Comparison of ENCODE assay signal across 8 cellular contexts in the genomic region with DNA sequence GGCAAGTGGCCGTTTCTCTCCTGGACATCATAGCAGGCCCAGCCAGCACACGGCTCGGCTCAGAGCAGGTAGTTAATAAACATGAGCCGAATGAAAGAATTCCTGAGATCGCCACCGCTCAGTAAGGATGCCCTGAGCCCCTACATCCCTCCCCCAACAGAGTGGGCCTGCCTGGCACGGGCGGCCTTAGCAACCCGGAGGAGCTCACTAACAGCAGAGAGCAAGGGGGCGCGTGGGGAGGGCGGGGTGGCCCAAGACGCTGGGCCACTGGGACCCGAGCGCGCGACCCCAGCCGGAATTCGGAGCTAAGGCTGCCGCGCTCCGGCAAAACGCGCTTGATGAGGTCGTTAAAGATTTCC. TPM values are rescaled to one million over a fixed set of nuclear protein-coding genes. Genes with fewer than 3 reads are reported as not detected.
DNase-seq lines count a peak whose midpoint lies in the region; ATAC-seq and TF ChIP-seq lines count a peak whose summit lies in the region.

No MANE protein-coding gene starts in this region.

- no peak for DNase-seq in activated CD4-positive, alpha-beta T cell treated with anti-CD3 and anti-CD28 coated beads, Interleukin-2, amount 10 ng/mL, durations not matched to agents 7 days and 5 days
- DNase-seq in activated CD4-positive, alpha-beta T cell treated with anti-CD3 and anti-CD28 coated beads, Interleukin-2, amount 50 U/mL, for 48 hours = no peak
- peak in 3 of 61 donors; percentile 25 to 47 (median 43) for DNase-seq in caudate nucleus (lab: John Stamatoyannopoulos, UW)
- DNase-seq in lower leg skin (ENCODE audit: low spot score in 2 of 2) = no peak
- peak in 1 of 2 donors; percentile 80 for DNase-seq in upper lobe of left lung
- no peak for DNase-seq in Ammon's horn (ENCODE audit: low spot score)
- DNase-seq in stimulated activated CD4-positive, alpha-beta T cell treated with anti-CD3 and anti-CD28 coated beads, Interleukin-1b, Interleukin-23, amount 100 ng/mL, for 48 hours = no peak
- no peak for DNase-seq in DMS79 (lab: John Stamatoyannopoulos, UW)

- TF ChIP-seq POLR2A in lower leg skin (IDR thresholded peaks at IDR 0.05) = no peak
- no peak for TF ChIP-seq POLR2A in upper lobe of left lung (IDR thresholded peaks at IDR 0.05)

- H3K27ac ChIP-seq in caudate nucleus (ENCODE audit: low read depth, low read length) (peak overlapping the region; percentile 67), upper lobe of left lung (peak overlapping the region; percentile 48 to 76 (median 60))

- H3K36me3 Mint-ChIP-seq in activated CD4-positive, alpha-beta T cell treated with anti-CD3 and anti-CD28 coated beads, Interleukin-2, amount 10 ng/mL, durations not matched to agents 7 days and 5 days (ENCODE audit: low read depth) = no peaks in the 10 kb centered on the region

- peaks cover 10% of the 10 kb centered on the region for H3K4me1 Mint-ChIP-seq in activated CD4-positive, alpha-beta T cell treated with anti-CD3 and anti-CD28 coated beads, Interleukin-2, amount 10 ng/mL, durations not matched to agents 7 days and 5 days

- H3K4me3 Mint-ChIP-seq in activated CD4-positive, alpha-beta T cell treated with anti-CD3 and anti-CD28 coated beads, Interleukin-2, amount 10 ng/mL, durations not matched to agents 7 days and 5 days = peak overlapping the region; percentile 31

- intact Hi-C loops in lower leg skin (cut with DNase I; ENCODE audit: low total_unique reads) = no loop called here

- no peaks in the 10 kb centered on the region for H3K9me3 ChIP-seq in upper lobe of left lung

- peaks cover 48% of the 10 kb centered on the region for H3K27me3 Mint-ChIP-seq in activated CD4-positive, alpha-beta T cell treated with anti-CD3 and anti-CD28 coated beads, Interleukin-2, amount 10 ng/mL, durations not matched to agents 7 days and 5 days

- no peaks in the 10 kb centered on the region for H3K9me3 Mint-ChIP-seq in activated CD4-positive, alpha-beta T cell treated with anti-CD3 and anti-CD28 coated beads, Interleukin-2, amount 10 ng/mL, durations not matched to agents 7 days and 5 days

- no peaks in the 10 kb centered on the region for H3K36me3 ChIP-seq in upper lobe of left lung

- H3K27ac Mint-ChIP-seq in activated CD4-positive, alpha-beta T cell treated with anti-CD3 and anti-CD28 coated beads, Interleukin-2, amount 10 ng/mL, durations not matched to agents 7 days and 5 days = no peak overlapping the region

- TF ChIP-seq CTCF in lower leg skin (IDR thresholded peaks at IDR 0.05) = no peak
- no peak for TF ChIP-seq CTCF in upper lobe of left lung (IDR thresholded peaks at IDR 0.05)

- TF ChIP-seq EP300 in upper lobe of left lung (IDR thresholded peaks at IDR 0.05) = no peak

- ATAC-seq in upper lobe of left lung (ENCODE audit: low FRiP score in 2 of 2) = peak; percentile 14 to 47

- H3K4me1 ChIP-seq in upper lobe of left lung = peaks cover 0 to 23% (median 14%) of the 10 kb centered on the region in 4 donors

- POLR2A ChIA-PET in activated CD4-positive, alpha-beta T cell treated with anti-CD3 and anti-CD28 coated beads, Interleukin-2, amount 10 ng/mL, durations not matched to agents 7 days and 5 days (lab: Charles Lee) = no interaction called here

- 1 to 2% methylated on average over 25 of the region's 25 CpGs for WGBS in lower leg skin, 2 donors
- 0% methylated on average over 10 to 25 of the region's 25 CpGs for WGBS in upper lobe of left lung, 2 donors

- peaks cover 0 to 5% (median 1%) of the 10 kb centered on the region in 4 donors for H3K27me3 ChIP-seq in upper lobe of left lung

- CTCF ChIA-PET in activated CD4-positive, alpha-beta T cell treated with anti-CD3 and anti-CD28 coated beads, Interleukin-2, amount 10 ng/mL, durations not matched to agents 7 days and 5 days (lab: Charles Lee) = no interaction called here

- H3K4me3 ChIP-seq in lower leg skin (ENCODE audit: low read depth, poor library complexity, severe bottlenecking) (peak overlapping the region; percentile 50), upper lobe of left lung (peak overlapping the region; percentile 42 to 73 (median 65))

RNA-seq across cellular contexts. Expression of a gene that starts 0.4 kb away (rescaled TPM):
- total RNA-seq in activated CD4-positive, alpha-beta T cell treated with anti-CD3 and anti-CD28 coated beads, Interleukin-2, amount 10 ng/mL, durations not matched to agents 7 days and 5 days = not detected
- total RNA-seq in lower leg skin (1 to 10 TPM in 1 of 4 donors, under 1 TPM in 1, not detected in 2; 0.06 to 4.4 TPM), upper lobe of left lung (1 to 10 TPM in 4 of 6 donors, under 1 TPM in 2; 0.06 to 3.0 (median 1.1) TPM)
